ENCODE assay signal across 10 cellular contexts in genomic region chr2:161416294-161416632, GRCh38. TPM values are rescaled to one million over a fixed set of nuclear protein-coding genes. Genes with fewer than 3 reads are reported as not detected.
DNase-seq lines count a peak whose midpoint lies in the region; ATAC-seq and TF ChIP-seq lines count a peak whose summit lies in the region.
"Had no signal": no experiment of that assay in that cellular context is flagged by ENCODE, and none has a peak within 500 bp of the region (broad histone marks: within the 10 kb centered on the region; RNA-seq: fewer than 3 reads in every experiment).

TBR1 (plus strand) TSS chr2:161416297; CDS start chr2:161416411, 114 bp downstream.

- H3K27ac ChIP-seq in neural progenitor cell: no peak within 1 kb of the TSS

- H3K9me3 Mint-ChIP-seq in IgD-negative memory B cell (no peaks in the 10 kb centered on the region), neural progenitor cell (no peaks in the 10 kb centered on the region)

- H3K36me3 Mint-ChIP-seq in IgD-negative memory B cell: peaks cover 3% of the 10 kb centered on the region
- peaks cover 1% of the 10 kb centered on the region for H3K36me3 Mint-ChIP-seq in neural progenitor cell

- H3K27ac Mint-ChIP-seq in IgD-negative memory B cell (peak within 1 kb of the TSS; percentile 73 to 91 (median 82)), neural progenitor cell (no peak within 1 kb of the TSS)

- peaks cover 100% of the 10 kb centered on the region for H3K27me3 ChIP-seq in neural progenitor cell
- peaks cover 80% of the 10 kb centered on the region for H3K27me3 ChIP-seq in H7 (ENCODE audit: control insufficient read depth, insufficient read depth, low read length)

- peaks cover 16% of the 10 kb centered on the region for H3K4me1 ChIP-seq in neural progenitor cell

- H3K36me3 ChIP-seq in neural progenitor cell: no peaks in the 10 kb centered on the region
- H3K36me3 ChIP-seq in H7 (replicated peaks; ENCODE audit: control insufficient read depth, insufficient read depth, low read length): no peaks in the 10 kb centered on the region

- H3K4me2 ChIP-seq in neural progenitor cell: peak within 1 kb of the TSS; percentile 90

- DNase-seq in D341Med (ENCODE audit: low spot score): peak; percentile 27
- DNase-seq in cerebellar cortex (ENCODE audit: low spot score): peak; percentile 21
- DNase-seq in neural progenitor cell (ENCODE audit: low spot score): no peak
- DNase-seq in stimulated activated CD4-positive, alpha-beta T cell treated with anti-CD3 and anti-CD28 coated beads, Interleukin-12 subunit alpha, Interleukin-12 subunit beta, amount 100 ng/mL, for 4 hours: no peak
- no peak for DNase-seq in H7
- DNase-seq in kidney tubule cell (ENCODE audit: low spot score): no peak

- H3K4me3 Mint-ChIP-seq in IgD-negative memory B cell: peak within 1 kb of the TSS; percentile 73 to 92 (median 84)
- H3K4me3 Mint-ChIP-seq in neural progenitor cell: peak within 1 kb of the TSS; percentile 82

- TF ChIP-seq CTCF in neural progenitor cell (IDR thresholded peaks at IDR 0.05): no peak

- peaks cover 84% of the 10 kb centered on the region for H4K20me1 ChIP-seq in neural progenitor cell (ENCODE audit: low read depth)

- no peak within 1 kb of the TSS for H3K9ac ChIP-seq in neural progenitor cell

- no peak for ATAC-seq in GM18858 (IDR thresholded peaks at IDR 0.05; ENCODE audit: unreplicated experiment)

- no peaks in the 10 kb centered on the region for H3K79me2 ChIP-seq in neural progenitor cell (ENCODE audit: low read depth)

- H3K27me3 Mint-ChIP-seq in IgD-negative memory B cell: peaks cover 54% of the 10 kb centered on the region
- peaks cover 69% of the 10 kb centered on the region for H3K27me3 Mint-ChIP-seq in neural progenitor cell (ENCODE audit: insufficient read depth, low read depth)

- no peaks in the 10 kb centered on the region for H3K9me3 ChIP-seq in neural progenitor cell (ENCODE audit: low read depth)

- H3K4me1 Mint-ChIP-seq in IgD-negative memory B cell (peaks cover 27 to 55% (median 36%) of the 10 kb centered on the region in 3 donors), neural progenitor cell (peaks cover 43% of the 10 kb centered on the region)

- peak within 1 kb of the TSS; percentile 55 for H3K4me3 ChIP-seq in neural progenitor cell
- no peak within 1 kb of the TSS; the same call in 1 of the 2 replicates for H3K4me3 ChIP-seq in H7 (ENCODE audit: insufficient read depth, low read depth, low read length)

- H3F3A ChIP-seq in neural progenitor cell (ENCODE audit: low read depth): peaks cover 37% of the 10 kb centered on the region

- no peak within 1 kb of the TSS for H2AFZ ChIP-seq in neural progenitor cell (replicated peaks)

RNA-seq across cellular contexts. Expression of gene TBR1, which starts in this region (rescaled TPM):
- not detected for polyA plus RNA-seq in IgD-negative memory B cell
- total RNA-seq in neural progenitor cell (ENCODE audit: low replicate concordance): 0.09 TPM in 1 of 2 replicates, not detected in the other
- under 0.01 and 0.37 TPM in 2 replicates for total RNA-seq in H7 (2014; rRNA removed; shearing (Covaris generic))
- total RNA-seq: activated CD8-positive, alpha-beta memory T cell treated with anti-CD3 and anti-CD28 coated beads for 36 hours; LHCN-M2 had no signal

Comparison
In these comparisons a context has a peak if more than half of its experiments do, and no peak if none do; other contexts are left out.
1. DNase-seq: peak in D341Med (single experiment) and cerebellar cortex (single experiment); none in neural progenitor cell (single experiment), stimulated activated CD4-positive, alpha-beta T cell treated with anti-CD3 and anti-CD28 coated beads, Interleukin-12 subunit alpha, Interleukin-12 subunit beta, amount 100 ng/mL, for 4 hours (single experiment), H7 (single experiment) and kidney tubule cell (single experiment).